ENCODE assay signal across 23 cellular contexts in the genomic region with DNA sequence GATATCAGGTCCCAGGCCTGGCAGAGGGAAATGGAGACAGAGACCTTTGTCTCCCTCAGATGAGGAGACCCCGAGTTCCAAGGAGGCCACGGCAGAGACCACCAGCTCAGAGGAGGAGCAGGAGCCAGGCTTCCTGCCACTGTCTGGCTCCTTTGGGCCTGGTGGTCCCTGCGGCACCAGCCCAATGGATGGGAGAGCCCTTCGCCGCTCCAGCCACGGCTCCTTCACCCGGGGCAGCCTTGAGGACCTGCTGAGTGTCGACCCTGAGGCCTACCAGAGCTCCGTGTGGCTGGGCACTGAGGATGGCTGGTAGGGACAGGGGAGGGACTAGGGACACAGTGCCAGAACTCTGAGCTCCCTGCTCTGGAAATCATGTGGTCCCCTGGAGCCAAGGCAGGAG.
"Had no signal": no experiment of that assay in that cellular context is flagged by ENCODE, and none has a peak within 500 bp of the region (broad histone marks: within the 10 kb centered on the region; RNA-seq: fewer than 3 reads in every experiment).

No MANE protein-coding gene starts in this region.

- H3K27me3 Mint-ChIP-seq: activated CD4-positive, alpha-beta T cell treated with anti-CD3 and anti-CD28 coated beads for 36 hours had no signal

- H3K36me3 ChIP-seq: neural progenitor cell had no signal

- H3K9me3 ChIP-seq: colonic mucosa, esophagus squamous epithelium, thoracic aorta, upper lobe of left lung, vagina had no signal

- H3K4me1 ChIP-seq: colonic mucosa, vagina had no signal

- H3K9me3 Mint-ChIP-seq: activated naive CD4-positive, alpha-beta T cell treated with anti-CD3 and anti-CD28 coated beads, Interleukin-2, amount 50 U/mL, for 72 hours; activated T-cell treated with anti-CD3 and anti-CD28 coated beads, Interleukin-2, amount 50 U/mL, for 72 hours; natural killer cell; neural progenitor cell had no signal

- H3K27me3 ChIP-seq: colonic mucosa, esophagus squamous epithelium, hepatocyte, neural progenitor cell, upper lobe of left lung, vagina had no signal

- H3K4me3 ChIP-seq: colonic mucosa, esophagus squamous epithelium, hepatocyte, neural progenitor cell, thoracic aorta, upper lobe of left lung, vagina had no signal

- H3K4me3 Mint-ChIP-seq: activated CD4-positive, alpha-beta T cell treated with anti-CD3 and anti-CD28 coated beads for 36 hours; activated T-cell treated with anti-CD3 and anti-CD28 coated beads, Interleukin-2, amount 50 U/mL, for 72 hours; natural killer cell; neural progenitor cell had no signal

- H3K27ac ChIP-seq: colonic mucosa, epithelial cell of prostate, esophagus squamous epithelium, hepatocyte, neural progenitor cell, upper lobe of left lung, vagina had no signal

- H3K27ac Mint-ChIP-seq: activated CD4-positive, alpha-beta T cell treated with anti-CD3 and anti-CD28 coated beads for 36 hours; activated T-cell treated with anti-CD3 and anti-CD28 coated beads, Interleukin-2, amount 50 U/mL, for 72 hours had no signal

- ATAC-seq: activated CD4-positive, alpha-beta T cell treated with anti-CD3 and anti-CD28 coated beads for 36 hours; activated naive CD4-positive, alpha-beta T cell treated with anti-CD3 and anti-CD28 coated beads, Interleukin-2, amount 50 U/mL, for 72 hours; activated T-cell treated with anti-CD3 and anti-CD28 coated beads, Interleukin-2, amount 50 U/mL, for 72 hours; left cardiac atrium; natural killer cell; right cardiac atrium; stimulated activated naive CD8-positive, alpha-beta T cell treated with anti-CD3 and anti-CD28 coated beads, Interleukin-15, Interleukin-2, amounts not matched to agents 100 U/mL and 50 U/mL, for 24 hours had no signal

- H3K36me3 Mint-ChIP-seq: activated naive CD4-positive, alpha-beta T cell treated with anti-CD3 and anti-CD28 coated beads, Interleukin-2, amount 50 U/mL, for 72 hours; natural killer cell had no signal

- DNase-seq: activated CD4-positive, alpha-beta T cell treated with anti-CD3 and anti-CD28 coated beads for 36 hours; activated CD4-positive, CD25-positive, alpha-beta regulatory T cell; activated naive CD4-positive, alpha-beta T cell; activated T-cell treated with anti-CD3 and anti-CD28 coated beads for 4 hours; activated T-cell treated with anti-CD3 and anti-CD28 coated beads, Interleukin-2, amount 50 U/mL, for 72 hours; colonic mucosa; effector CD8-positive, alpha-beta T cell; esophagus squamous epithelium; foreskin melanocyte; left cardiac atrium; mammary epithelial cell; natural killer cell; stimulated activated CD4-positive, alpha-beta T cell treated with anti-CD3 and anti-CD28 coated beads, Interleukin-15, amount 100 ng/mL, for 24 hours; stimulated activated naive CD8-positive, alpha-beta T cell treated with anti-CD3 and anti-CD28 coated beads, Interleukin-15, Interleukin-2, amounts not matched to agents 100 U/mL and 50 U/mL, for 24 hours; T-helper 1 cell; upper lobe of left lung had no signal
